1 cellular context compared by ENCODE assay signal in the genomic region with DNA sequence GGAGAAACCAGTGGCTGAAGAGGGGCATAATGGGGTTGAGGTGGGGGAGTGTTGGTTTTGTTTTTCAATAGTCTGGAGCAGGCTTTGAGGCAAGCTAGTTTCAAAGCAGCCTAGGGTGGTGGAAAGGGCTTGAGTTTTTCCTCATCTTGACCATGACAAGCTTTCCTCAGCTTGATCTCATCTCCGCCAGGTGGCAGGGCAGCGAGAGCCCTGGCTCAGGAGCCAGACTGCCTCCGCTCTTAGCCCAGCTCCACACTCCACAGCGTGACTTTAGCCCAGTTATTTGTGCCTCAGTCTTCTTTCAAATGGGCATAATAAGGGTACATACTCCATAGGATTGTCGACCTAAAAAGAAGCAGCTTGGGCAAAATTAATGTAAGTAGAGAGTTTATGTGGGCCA.
TF ChIP-seq lines count a peak whose summit lies in the region.

No MANE protein-coding gene starts in this region.

TF ChIP-seq in K562, 482 proteins besides CTCF, POLR2A, EP300 and RAD21:
- TF ChIP-seq, protein P1, sequence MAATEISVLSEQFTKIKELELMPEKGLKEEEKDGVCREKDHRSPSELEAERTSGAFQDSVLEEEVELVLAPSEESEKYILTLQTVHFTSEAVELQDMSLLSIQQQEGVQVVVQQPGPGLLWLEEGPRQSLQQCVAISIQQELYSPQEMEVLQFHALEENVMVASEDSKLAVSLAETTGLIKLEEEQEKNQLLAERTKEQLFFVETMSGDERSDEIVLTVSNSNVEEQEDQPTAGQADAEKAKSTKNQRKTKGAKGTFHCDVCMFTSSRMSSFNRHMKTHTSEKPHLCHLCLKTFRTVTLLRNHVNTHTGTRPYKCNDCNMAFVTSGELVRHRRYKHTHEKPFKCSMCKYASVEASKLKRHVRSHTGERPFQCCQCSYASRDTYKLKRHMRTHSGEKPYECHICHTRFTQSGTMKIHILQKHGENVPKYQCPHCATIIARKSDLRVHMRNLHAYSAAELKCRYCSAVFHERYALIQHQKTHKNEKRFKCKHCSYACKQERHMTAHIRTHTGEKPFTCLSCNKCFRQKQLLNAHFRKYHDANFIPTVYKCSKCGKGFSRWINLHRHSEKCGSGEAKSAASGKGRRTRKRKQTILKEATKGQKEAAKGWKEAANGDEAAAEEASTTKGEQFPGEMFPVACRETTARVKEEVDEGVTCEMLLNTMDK (IDR thresholded peaks at IDR 0.05; ENCODE audit: borderline replicate concordance, insufficient read depth, low read depth, low read length, poor library complexity, severe bottlenecking): peak; percentile 30
- no peak for TF ChIP-seq L3MBTL2 (IDR thresholded peaks at IDR 0.05)
